In genomic region chr1:167553136-167554027, GRCh38 we compare ENCODE assay signal across 9 cellular contexts. TPM values are rescaled to one million over a fixed set of nuclear protein-coding genes. Genes with fewer than 3 reads are reported as not detected.
DNase-seq lines count a peak whose midpoint lies in the region; ATAC-seq, FAIRE-seq and TF ChIP-seq lines count a peak whose summit lies in the region.
"Had no signal": no experiment of that assay in that cellular context is flagged by ENCODE, and none has a peak within 500 bp of the region (broad histone marks: within the 10 kb centered on the region; RNA-seq: fewer than 3 reads in every experiment).

Gene CREG1, minus strand, starts transcription at chr1:167553762.

- H3K9me1 ChIP-seq in keratinocyte (ENCODE audit: control insufficient read depth, extremely low read depth, insufficient read depth, low read length) = no peaks in the 10 kb centered on the region

- no peaks in the 10 kb centered on the region for H3K36me3 ChIP-seq in keratinocyte (ENCODE audit: control insufficient read depth in 2 of 2, extremely low read depth in 1 of 2, insufficient read depth in 2 of 2, low read length in 2 of 2)

- dilution Hi-C loops in keratinocyte (cut with MboI; ENCODE audit: extremely low pct_ligation_motif_present, low sequenced_read_pairs) = no loop called here

- peak within 1 kb of the TSS; percentile 88 for H2AFZ ChIP-seq in keratinocyte (ENCODE audit: control insufficient read depth, low read length)

- no peaks in the 10 kb centered on the region for H3K27me3 ChIP-seq in keratinocyte (ENCODE audit: control insufficient read depth, extremely low read depth, insufficient read depth, low read length)

- no peaks in the 10 kb centered on the region for H3K79me2 ChIP-seq in keratinocyte (ENCODE audit: control insufficient read depth, insufficient read depth, low read length)

- FAIRE-seq in keratinocyte (lab: Jason Lieb, UNC) = peak; percentile 41
- FAIRE-seq: colon had no signal

- H3K4me2 ChIP-seq in keratinocyte (ENCODE audit: control insufficient read depth, extremely low read depth, insufficient read depth, low read depth, low read length) = peak within 1 kb of the TSS; percentile 99

- DNase-seq in AG10803 (ENCODE audit: low read depth) (peak; percentile 88), NCI-H460 (ENCODE audit: extremely low read depth, low read depth) (peak; percentile 96), cerebellar nuclear complex (lab: John Stamatoyannopoulos, UW) (peak; percentile 79 to 83), keratinocyte (ENCODE audit: low read depth, low spot score) (peak; percentile 67)
- DNase-seq in activated CD4-positive, CD25-positive, alpha-beta regulatory T cell treated with anti-CD3 and anti-CD28 coated beads, Interleukin-2, amount 50 U/mL, for 72 hours = peak; percentile 89
- peak; percentile 71 to 84 for DNase-seq in stimulated activated CD4-positive, alpha-beta T cell treated with anti-CD3 and anti-CD28 coated beads, Interleukin-15, amount 100 ng/mL, for 1 hour (ENCODE audit: low read depth in 1 of 2, low spot score in 1 of 2)

- peak within 1 kb of the TSS; percentile 62 for H3K4me3 ChIP-seq in AG10803 (ENCODE audit: low read length)
- peak within 1 kb of the TSS; percentile 55 to 81 (median 73) for H3K4me3 ChIP-seq in keratinocyte (ENCODE audit: control insufficient read depth in 2 of 3, extremely low read depth in 1 of 3, insufficient read depth in 2 of 3, low read depth in 1 of 3, low read length in 3 of 3)

- peak within 1 kb of the TSS; percentile 63 for H3K9ac ChIP-seq in keratinocyte (ENCODE audit: control insufficient read depth, extremely low read depth, insufficient read depth, low read length)

- H3K9me3 ChIP-seq in keratinocyte (ENCODE audit: control insufficient read depth, low read depth, low read length) = no peaks in the 10 kb centered on the region

- peaks cover 18% of the 10 kb centered on the region for H3K4me1 ChIP-seq in keratinocyte (ENCODE audit: control insufficient read depth, extremely low read depth, insufficient read depth, low read length)

- no peaks in the 10 kb centered on the region for H4K20me1 ChIP-seq in keratinocyte (ENCODE audit: control insufficient read depth, extremely low read depth, insufficient read depth, low read length)

- ATAC-seq in GM19043 (IDR thresholded peaks at IDR 0.05; ENCODE audit: low read depth, unreplicated experiment) (peak; percentile 97), HG03378 (IDR thresholded peaks at IDR 0.05; ENCODE audit: unreplicated experiment) (peak; percentile 87)

- no peak for TF ChIP-seq CTCF in AG10803 (conservative IDR thresholded peaks at IDR 0.05; ENCODE audit: low read length)
- no peak for TF ChIP-seq CTCF in keratinocyte (optimal IDR thresholded peaks at IDR 0.05 in 1 of 3, IDR thresholded peaks at IDR 0.05 in 1 of 3, conservative IDR thresholded peaks at IDR 0.05 in 1 of 3; ENCODE audit: extremely low read depth in 1 of 3, insufficient read depth in 2 of 3, low read length in 3 of 3)

- peak within 1 kb of the TSS; percentile 10 for H3K27ac ChIP-seq in keratinocyte (ENCODE audit: control insufficient read depth, insufficient read depth, low read length)

RNA-seq across cellular contexts. Expression of gene CREG1, which starts in this region (rescaled TPM):
- 413 and 419 TPM in 2 replicates for total RNA-seq in NCI-H460 (2014; rRNA removed; shearing (Covaris generic))
- 499 and 530 TPM in 2 replicates for polyA plus RNA-seq in NCI-H460 (2014; cell fraction: nucleus; rRNA removed)
- polyA plus RNA-seq in keratinocyte = 41.6 to 68.8 TPM (median 48.9 TPM) in 3 replicates
- 35.7 TPM for polyA plus RNA-seq in keratinocyte (2011; ENCODE audit: low read depth)
- 41.8 and 76.7 TPM in 2 replicates for polyA plus RNA-seq in keratinocyte (2011; cell fraction: cytosol; rRNA removed)
- polyA plus RNA-seq in keratinocyte (2011; cell fraction: nucleus; rRNA removed) = 39.4 and 45.8 TPM in 2 replicates
- 26.0 and 101 TPM in 2 replicates for polyA plus RNA-seq in keratinocyte (2012; ENCODE audit: low replicate concordance)
- polyA minus RNA-seq in keratinocyte = 3.8 to 20.9 TPM (median 11.7 TPM) in 3 replicates
- polyA minus RNA-seq in keratinocyte (2011; cell fraction: cytosol; rRNA and poly(A)+ RNA removed) = 36.4 TPM
- polyA minus RNA-seq in keratinocyte (2011; cell fraction: nucleus; rRNA and poly(A)+ RNA removed) = 18.3 and 19.5 TPM in 2 replicates

Comparison
In these comparisons a context has a peak if more than half of its experiments do, and no peak if none do; other contexts are left out.
1. Peak in every context shown above with its lines: DNase-seq, ATAC-seq, H3K4me3 ChIP-seq and H3K27ac ChIP-seq.